Comparison of ENCODE assay signal across 8 cellular contexts in the genomic region with DNA sequence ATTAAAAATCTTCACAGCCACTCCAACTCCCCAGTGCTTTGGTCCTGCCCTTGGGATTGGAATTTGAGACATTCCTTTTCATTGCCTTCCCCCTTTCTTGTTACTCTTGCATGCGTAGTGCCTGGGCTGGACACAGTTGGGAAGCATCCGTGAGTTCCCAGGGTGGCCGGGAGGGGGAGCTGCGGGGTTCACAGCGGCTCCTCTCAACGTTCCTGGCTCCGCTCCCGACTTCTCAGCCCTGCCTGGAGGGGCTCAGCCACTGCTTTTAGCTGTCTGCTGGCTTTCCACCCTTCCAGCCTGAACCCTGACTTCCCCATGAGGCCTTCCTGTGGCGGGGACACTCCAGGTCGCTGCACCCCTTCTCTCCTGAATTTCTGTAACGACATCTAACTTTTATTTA. TPM values are rescaled to one million over a fixed set of nuclear protein-coding genes. Genes with fewer than 3 reads are reported as not detected.
DNase-seq lines count a peak whose midpoint lies in the region; ATAC-seq, FAIRE-seq and TF ChIP-seq lines count a peak whose summit lies in the region.

No MANE protein-coding gene starts in this region.

- ATAC-seq in activated T-cell treated with anti-CD3 and anti-CD28 coated beads, Interleukin-2, amount 50 U/mL, for 4 hours = peak; percentile 70
- no peak for ATAC-seq in GM21529 (IDR thresholded peaks at IDR 0.05; ENCODE audit: unreplicated experiment)

- peaks cover 1% of the 10 kb centered on the region for H3K4me1 Mint-ChIP-seq in activated T-cell treated with anti-CD3 and anti-CD28 coated beads, Interleukin-2, amount 50 U/mL, for 4 hours (ENCODE audit: low read depth)
- H3K4me1 Mint-ChIP-seq in nephron (peaks cover 26% of the 10 kb centered on the region), type B pancreatic cell (ENCODE audit: unreplicated experiment) (peaks cover 25% of the 10 kb centered on the region)

- H3K27ac Mint-ChIP-seq in nephron (no peak overlapping the region), type B pancreatic cell (peak overlapping the region; percentile 12)

- TF ChIP-seq CTCF in nephron (IDR thresholded peaks at IDR 0.05; ENCODE audit: unreplicated experiment in 3 of 3) (peak; percentile 77 to 86 (median 86)), type B pancreatic cell (conservative IDR thresholded peaks at IDR 0.05) (peak; percentile 92)

- no peak overlapping the region for H3K4me3 Mint-ChIP-seq in activated T-cell treated with anti-CD3 and anti-CD28 coated beads, Interleukin-2, amount 50 U/mL, for 4 hours
- H3K4me3 Mint-ChIP-seq in nephron (no peak overlapping the region), type B pancreatic cell (no peak overlapping the region)

- peak; percentile 70 for FAIRE-seq in GM19239 (lab: Jason Lieb, UNC)

- H3K27me3 Mint-ChIP-seq in activated T-cell treated with anti-CD3 and anti-CD28 coated beads, Interleukin-2, amount 50 U/mL, for 4 hours (ENCODE audit: low read depth) = no peaks in the 10 kb centered on the region
- peaks cover 5% of the 10 kb centered on the region for H3K27me3 Mint-ChIP-seq in nephron (ENCODE audit: low read depth)
- no peaks in the 10 kb centered on the region for H3K27me3 Mint-ChIP-seq in type B pancreatic cell

- peaks cover 9% of the 10 kb centered on the region for H3K36me3 Mint-ChIP-seq in activated T-cell treated with anti-CD3 and anti-CD28 coated beads, Interleukin-2, amount 50 U/mL, for 4 hours (ENCODE audit: insufficient read depth)
- H3K36me3 Mint-ChIP-seq in nephron (ENCODE audit: low read depth) = peaks cover 2% of the 10 kb centered on the region
- peaks cover 5% of the 10 kb centered on the region for H3K36me3 Mint-ChIP-seq in type B pancreatic cell

- DNase-seq in AG08396 (ENCODE audit: low spot score) (peak; percentile 92), GM19239 (ENCODE audit: insufficient read length, low spot score) (peak; percentile 49), NCI-H774 (lab: John Stamatoyannopoulos, UW) (peak; percentile 62), fibroblast of peridontal ligament (ENCODE audit: extremely low read depth) (peak; percentile 69), type B pancreatic cell (ENCODE audit: extremely low spot score, unreplicated experiment) (peak; percentile 86)
- peak; percentile 42 for DNase-seq in activated T-cell treated with anti-CD3 and anti-CD28 coated beads, Interleukin-2, amount 50 U/mL, for 4 hours

- H3K9me3 Mint-ChIP-seq in activated T-cell treated with anti-CD3 and anti-CD28 coated beads, Interleukin-2, amount 50 U/mL, for 4 hours = no peaks in the 10 kb centered on the region
- H3K9me3 Mint-ChIP-seq in nephron = no peaks in the 10 kb centered on the region
- H3K9me3 Mint-ChIP-seq in type B pancreatic cell = no peaks in the 10 kb centered on the region

RNA-seq across cellular contexts. Expression of a gene that starts 3.2 kb away (rescaled TPM):
- not detected for total RNA-seq in activated T-cell treated with anti-CD3 and anti-CD28 coated beads, Interleukin-2, amount 50 U/mL, for 4 hours
- total RNA-seq in type B pancreatic cell (ENCODE audit: low replicate concordance) = not detected in 2 replicates

RNA-seq across cellular contexts. Expression of a gene that starts 18.8 kb away (rescaled TPM):
- not detected for total RNA-seq in activated T-cell treated with anti-CD3 and anti-CD28 coated beads, Interleukin-2, amount 50 U/mL, for 4 hours
- 1.2 TPM in 1 of 2 replicates, not detected in the other for total RNA-seq in type B pancreatic cell (ENCODE audit: low replicate concordance)

RNA-seq across cellular contexts. Expression of a gene that starts 23.3 kb away (rescaled TPM):
- total RNA-seq in activated T-cell treated with anti-CD3 and anti-CD28 coated beads, Interleukin-2, amount 50 U/mL, for 4 hours = 10 to 100 TPM in 1 of 3 donors, 1 to 10 TPM in 2; 9.1 to 12.8 (median 9.3) TPM
- 53.9 and 68.6 TPM in 2 replicates for total RNA-seq in type B pancreatic cell (ENCODE audit: low replicate concordance)

RNA-seq across cellular contexts. Expression of a gene that starts 23.4 kb away (rescaled TPM):
- 10 to 100 TPM; 20.1 to 22.6 (median 20.3) TPM for total RNA-seq in activated T-cell treated with anti-CD3 and anti-CD28 coated beads, Interleukin-2, amount 50 U/mL, for 4 hours
- total RNA-seq in type B pancreatic cell (ENCODE audit: low replicate concordance) = 46.8 and 51.7 TPM in 2 replicates

RNA-seq across cellular contexts. Expression of a gene that starts 37.1 kb away (rescaled TPM):
- total RNA-seq in activated T-cell treated with anti-CD3 and anti-CD28 coated beads, Interleukin-2, amount 50 U/mL, for 4 hours = 1 to 10 TPM; 7.0 to 8.6 (median 7.4) TPM
- 26.5 and 58.9 TPM in 2 replicates for total RNA-seq in type B pancreatic cell (ENCODE audit: low replicate concordance)

Comparison
In these comparisons a context has a peak if more than half of its experiments do, and no peak if none do; other contexts are left out.
1. DNase-seq: peak in every context shown above with its lines; median percentile 92 in AG08396; 86 in type B pancreatic cell; 69 in fibroblast of peridontal ligament; 62 in NCI-H774; 49 in GM19239; 42 in activated T-cell treated with anti-CD3 and anti-CD28 coated beads, Interleukin-2, amount 50 U/mL, for 4 hours.